9 cellular contexts compared by ENCODE assay signal in the genomic region with DNA sequence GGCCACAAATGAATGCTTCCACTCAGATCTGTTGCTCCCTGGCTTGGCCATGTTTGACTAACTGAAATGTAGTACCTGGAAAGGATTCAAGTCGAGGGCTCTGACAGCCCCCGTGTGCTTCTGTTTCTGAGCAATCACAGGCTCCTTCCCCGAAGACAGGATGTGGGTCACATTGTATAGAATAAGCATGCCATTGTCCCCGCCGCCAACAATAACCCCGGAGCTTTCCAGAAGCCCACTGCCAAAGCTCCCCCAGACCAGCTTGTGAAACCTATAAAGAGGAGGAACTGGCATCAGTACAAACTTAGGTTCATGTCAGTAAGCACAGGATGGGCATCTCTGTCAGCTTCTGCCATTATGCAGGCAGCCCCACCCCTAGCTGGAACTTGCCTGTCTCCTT. TPM values are rescaled to one million over a fixed set of nuclear protein-coding genes. Genes with fewer than 3 reads are reported as not detected.
DNase-seq lines count a peak whose midpoint lies in the region; ATAC-seq and TF ChIP-seq lines count a peak whose summit lies in the region.
"Had no signal": no experiment of that assay in that cellular context is flagged by ENCODE, and none has a peak within 500 bp of the region (broad histone marks: within the 10 kb centered on the region; RNA-seq: fewer than 3 reads in every experiment).

No MANE protein-coding gene starts in this region.

- peak; percentile 66 for DNase-seq in T-helper 2 cell treated with Interferon-gamma antibody and Interleukin-4, amounts not matched to agents 5 μg/mL and 100 μg/mL, for 36 hours (ENCODE audit: low spot score)
- peak; percentile 41 for DNase-seq in activated T-cell treated with anti-CD3 and anti-CD28 coated beads for 48 hours (ENCODE audit: low read depth)
- peak in 5 of 6 experiments; percentile 10 to 64 (median 35) for DNase-seq in stimulated activated naive CD4-positive, alpha-beta T cell (lab: John Stamatoyannopoulos, UW)
- no peak for DNase-seq in hepatocyte (ENCODE audit: low spot score)
- no peak for DNase-seq in posterior cingulate gyrus
- DNase-seq: activated B cell treated with CpG ODN at 0.5 μM for 24 hours had no signal

- H3K9me3 ChIP-seq in mesodermal cell (ENCODE audit: control insufficient read depth, low read length) (no peaks in the 10 kb centered on the region), hepatocyte (ENCODE audit: low read depth) (no peaks in the 10 kb centered on the region)

- no peaks in the 10 kb centered on the region for H4K20me1 ChIP-seq in hepatocyte (ENCODE audit: insufficient read depth, poor library complexity, severe bottlenecking)

- H2AFZ ChIP-seq in hepatocyte: no peak overlapping the region

- H3K4me3 Mint-ChIP-seq in T-helper 2 cell treated with Interferon-gamma antibody and Interleukin-4, amounts not matched to agents 5 μg/mL and 100 μg/mL, for 36 hours: peak overlapping the region; percentile 85
- H3K4me3 Mint-ChIP-seq: activated B cell treated with CpG ODN at 0.5 μM for 24 hours had no signal

- no peaks in the 10 kb centered on the region for H3K4me1 ChIP-seq in mesodermal cell (ENCODE audit: control insufficient read depth, insufficient read depth, low read length, poor library complexity, severe bottlenecking)
- peaks cover 6% of the 10 kb centered on the region for H3K4me1 ChIP-seq in hepatocyte (ENCODE audit: insufficient read depth)

- intact Hi-C loops in posterior cingulate gyrus (cut with DNase I): no loop called here

- no peak for TF ChIP-seq CTCF in hepatocyte (IDR thresholded peaks at IDR 0.05; ENCODE audit: poor library complexity)

- peaks cover 53% of the 10 kb centered on the region for H3K36me3 Mint-ChIP-seq in T-helper 2 cell treated with Interferon-gamma antibody and Interleukin-4, amounts not matched to agents 5 μg/mL and 100 μg/mL, for 36 hours (ENCODE audit: low read depth)

- H3K4me3 ChIP-seq in mesodermal cell (ENCODE audit: extremely low read depth, insufficient read depth, low read length, poor library complexity, severe bottlenecking) (no peak overlapping the region), hepatocyte (no peak overlapping the region)

- no peaks in the 10 kb centered on the region for H3K79me2 ChIP-seq in hepatocyte

- no peak for ATAC-seq in HG03095 (IDR thresholded peaks at IDR 0.05; ENCODE audit: unreplicated experiment)

- H3K9me2 ChIP-seq in hepatocyte (replicated peaks; ENCODE audit: insufficient read depth): no peaks in the 10 kb centered on the region

- H3K4me2 ChIP-seq in hepatocyte: no peak overlapping the region

- WGBS in mesodermal cell (ENCODE audit: insufficient coverage in 2 of 2), 2 experiments: 78 to 87% methylated on average over 3 to 6 of the region's 6 CpGs
- WGBS in hepatocyte (ENCODE audit: low lambda C conversion rate, missing lambda C conversion rate): 72% methylated on average over 6 of the region's 6 CpGs

- peak overlapping the region; percentile 93 for H3K27ac Mint-ChIP-seq in T-helper 2 cell treated with Interferon-gamma antibody and Interleukin-4, amounts not matched to agents 5 μg/mL and 100 μg/mL, for 36 hours
- H3K27ac Mint-ChIP-seq: activated B cell treated with CpG ODN at 0.5 μM for 24 hours had no signal

- no peaks in the 10 kb centered on the region for H3K9me3 Mint-ChIP-seq in T-helper 2 cell treated with Interferon-gamma antibody and Interleukin-4, amounts not matched to agents 5 μg/mL and 100 μg/mL, for 36 hours
- H3K9me3 Mint-ChIP-seq: activated B cell treated with CpG ODN at 0.5 μM for 24 hours had no signal

- H3K27ac ChIP-seq in mesodermal cell (ENCODE audit: low read depth, low read length, severe bottlenecking): peak overlapping the region; percentile 43
- H3K27ac ChIP-seq in hepatocyte: no peak overlapping the region

- no peaks in the 10 kb centered on the region for H3K27me3 ChIP-seq in hepatocyte

- H3K36me3 ChIP-seq in mesodermal cell (ENCODE audit: control insufficient read depth, insufficient read depth, low read length): peaks cover 3% of the 10 kb centered on the region
- H3K36me3 ChIP-seq in hepatocyte (replicated peaks; ENCODE audit: insufficient read depth, low read depth): no peaks in the 10 kb centered on the region

- no peaks in the 10 kb centered on the region for H3K27me3 Mint-ChIP-seq in T-helper 2 cell treated with Interferon-gamma antibody and Interleukin-4, amounts not matched to agents 5 μg/mL and 100 μg/mL, for 36 hours (ENCODE audit: low read depth)
- H3K27me3 Mint-ChIP-seq: activated B cell treated with CpG ODN at 0.5 μM for 24 hours had no signal

- H3K4me1 Mint-ChIP-seq in T-helper 2 cell treated with Interferon-gamma antibody and Interleukin-4, amounts not matched to agents 5 μg/mL and 100 μg/mL, for 36 hours (ENCODE audit: low read depth): peaks cover 81% of the 10 kb centered on the region
- H3K4me1 Mint-ChIP-seq: activated B cell treated with CpG ODN at 0.5 μM for 24 hours had no signal

RNA-seq across cellular contexts. Expression of a gene that starts 10.4 kb away (rescaled TPM):
- 7.7 TPM for polyA plus RNA-seq in mesodermal cell (2013, experiment 1 of 2)
- polyA plus RNA-seq in mesodermal cell (2013, experiment 2 of 2): 6.2 TPM
- total RNA-seq in hepatocyte: 2.3 and 5.4 TPM in 2 replicates
- polyA plus RNA-seq in hepatocyte: 7.7 and 13.2 TPM in 2 replicates

RNA-seq across cellular contexts. Expression of a gene that starts 20.4 kb away (rescaled TPM):
- polyA plus RNA-seq in mesodermal cell (2013, experiment 1 of 2): 221 TPM
- polyA plus RNA-seq in mesodermal cell (2013, experiment 2 of 2): 196 TPM
- total RNA-seq in hepatocyte: 124 and 146 TPM in 2 replicates
- polyA plus RNA-seq in hepatocyte: 350 and 355 TPM in 2 replicates

RNA-seq across cellular contexts. Expression of a gene that starts 26.5 kb away (rescaled TPM):
- polyA plus RNA-seq in mesodermal cell (2013, experiment 1 of 2): 23.2 TPM
- 20.1 TPM for polyA plus RNA-seq in mesodermal cell (2013, experiment 2 of 2)
- 13.7 and 15.5 TPM in 2 replicates for total RNA-seq in hepatocyte
- 32.1 and 36.0 TPM in 2 replicates for polyA plus RNA-seq in hepatocyte

RNA-seq across cellular contexts. Expression of a gene that starts 46.4 kb away (rescaled TPM):
- polyA plus RNA-seq in mesodermal cell (2013, experiment 1 of 2): 0.18 TPM
- not detected for polyA plus RNA-seq in mesodermal cell (2013, experiment 2 of 2)
- not detected in 2 replicates for total RNA-seq in hepatocyte
- polyA plus RNA-seq in hepatocyte: not detected in 2 replicates
- total RNA-seq: activated B cell treated with CpG ODN at 0.5 μM for 24 hours, M059J had no signal

Comparison
In these comparisons a context has a peak if more than half of its experiments do, and no peak if none do; other contexts are left out.
1. DNase-seq: peak in T-helper 2 cell treated with Interferon-gamma antibody and Interleukin-4, amounts not matched to agents 5 μg/mL and 100 μg/mL, for 36 hours (single experiment), activated T-cell treated with anti-CD3 and anti-CD28 coated beads for 48 hours (single experiment) and stimulated activated naive CD4-positive, alpha-beta T cell (5 of 6); none in hepatocyte (single experiment) and posterior cingulate gyrus (0 of 10).